10 cellular contexts compared by ENCODE assay signal in genomic region chr1:219927298-219927955, GRCh38. TPM values are rescaled to one million over a fixed set of nuclear protein-coding genes. Genes with fewer than 3 reads are reported as not detected.
DNase-seq lines count a peak whose midpoint lies in the region; ATAC-seq, FAIRE-seq and TF ChIP-seq lines count a peak whose summit lies in the region.
"Had no signal": no experiment of that assay in that cellular context is flagged by ENCODE, and none has a peak within 500 bp of the region (broad histone marks: within the 10 kb centered on the region; RNA-seq: fewer than 3 reads in every experiment).

No MANE protein-coding gene starts in this region.

- H3K27me3 Mint-ChIP-seq in activated CD4-positive, alpha-beta T cell treated with anti-CD3 and anti-CD28 coated beads, Interleukin-2, amount 10 ng/mL, durations not matched to agents 24 days and 14 days: peaks cover 51% of the 10 kb centered on the region
- H3K27me3 Mint-ChIP-seq in activated CD8-positive, alpha-beta T cell treated with anti-CD3 and anti-CD28 coated beads, Interleukin-2, amount 10 ng/mL, durations not matched to agents 7 days and 5 days (ENCODE audit: low read depth): peaks cover 42% of the 10 kb centered on the region

- H3K9ac ChIP-seq in keratinocyte (ENCODE audit: control insufficient read depth, extremely low read depth, insufficient read depth, low read length) (no peak overlapping the region), stomach smooth muscle (ENCODE audit: low read length in 2 of 2) (no peak overlapping the region)
- H3K9ac ChIP-seq: BLaER1 had no signal

- no peak overlapping the region for H3K27ac Mint-ChIP-seq in activated CD4-positive, alpha-beta T cell treated with anti-CD3 and anti-CD28 coated beads, Interleukin-2, amount 10 ng/mL, durations not matched to agents 24 days and 14 days
- H3K27ac Mint-ChIP-seq in activated CD8-positive, alpha-beta T cell treated with anti-CD3 and anti-CD28 coated beads, Interleukin-2, amount 10 ng/mL, durations not matched to agents 7 days and 5 days: no peak overlapping the region

- DNase-seq in activated CD4-positive, alpha-beta T cell treated with anti-CD3 and anti-CD28 coated beads, Interleukin-2, amount 10 ng/mL, durations not matched to agents 24 days and 14 days: no peak
- DNase-seq in activated CD4-positive, alpha-beta T cell treated with anti-CD3 and anti-CD28 coated beads for 4 hours: no peak
- DNase-seq in activated CD8-positive, alpha-beta T cell treated with anti-CD3 and anti-CD28 coated beads, Interleukin-2, amount 10 ng/mL, durations not matched to agents 7 days and 5 days: no peak
- DNase-seq in keratinocyte (ENCODE audit: low read depth, low spot score) (no peak), COLO668 (lab: John Stamatoyannopoulos, UW; ENCODE audit: unreplicated experiment) (no peak), DMS114 treated with DMSO at 0.1 percent for 48 hours (lab: John Stamatoyannopoulos, UW; ENCODE audit: unreplicated experiment) (no peak)
- DNase-seq: GOT3 had no signal

- H3K4me1 Mint-ChIP-seq in activated CD4-positive, alpha-beta T cell treated with anti-CD3 and anti-CD28 coated beads, Interleukin-2, amount 10 ng/mL, durations not matched to agents 24 days and 14 days: peaks cover 5% of the 10 kb centered on the region
- H3K4me1 Mint-ChIP-seq in activated CD8-positive, alpha-beta T cell treated with anti-CD3 and anti-CD28 coated beads, Interleukin-2, amount 10 ng/mL, durations not matched to agents 7 days and 5 days (ENCODE audit: low read depth): peaks cover 10% of the 10 kb centered on the region

- dilution Hi-C loops in keratinocyte (cut with MboI; ENCODE audit: extremely low pct_ligation_motif_present, low sequenced_read_pairs): no loop called here

- H3K36me3 ChIP-seq in keratinocyte (ENCODE audit: control insufficient read depth in 2 of 2, extremely low read depth in 1 of 2, insufficient read depth in 2 of 2, low read length in 2 of 2): no peaks in the 10 kb centered on the region
- no peaks in the 10 kb centered on the region for H3K36me3 ChIP-seq in stomach smooth muscle (ENCODE audit: control insufficient read depth in 2 of 2, insufficient read depth in 2 of 2, low read length in 2 of 2)
- H3K36me3 ChIP-seq: BLaER1 had no signal

- H3K27ac ChIP-seq in keratinocyte (ENCODE audit: control insufficient read depth, insufficient read depth, low read length) (no peak overlapping the region), stomach smooth muscle (ENCODE audit: low read length) (no peak overlapping the region)
- H3K27ac ChIP-seq: BLaER1 had no signal

- H3K4me1 ChIP-seq in keratinocyte (ENCODE audit: control insufficient read depth, extremely low read depth, insufficient read depth, low read length) (peaks cover 3% of the 10 kb centered on the region), stomach smooth muscle (ENCODE audit: control insufficient read depth, insufficient read depth, low read length) (peaks cover 7% of the 10 kb centered on the region)
- H3K4me1 ChIP-seq: BLaER1 had no signal

- no peak for FAIRE-seq in keratinocyte (lab: Jason Lieb, UNC)

- H3K36me3 Mint-ChIP-seq in activated CD4-positive, alpha-beta T cell treated with anti-CD3 and anti-CD28 coated beads, Interleukin-2, amount 10 ng/mL, durations not matched to agents 24 days and 14 days (ENCODE audit: low read depth): no peaks in the 10 kb centered on the region
- H3K36me3 Mint-ChIP-seq in activated CD8-positive, alpha-beta T cell treated with anti-CD3 and anti-CD28 coated beads, Interleukin-2, amount 10 ng/mL, durations not matched to agents 7 days and 5 days (ENCODE audit: low read depth): no peaks in the 10 kb centered on the region

- H3K4me3 ChIP-seq in keratinocyte (ENCODE audit: control insufficient read depth in 2 of 3, extremely low read depth in 1 of 3, insufficient read depth in 2 of 3, low read depth in 1 of 3, low read length in 3 of 3) (peak overlapping the region in 1 of 3 experiments; percentile 48), stomach smooth muscle (ENCODE audit: low read length in 2 of 2) (peak overlapping the region; percentile 51 to 69)
- H3K4me3 ChIP-seq: BLaER1 had no signal

- CTCF ChIA-PET in activated CD8-positive, alpha-beta T cell treated with anti-CD3 and anti-CD28 coated beads, Interleukin-2, amount 10 ng/mL, durations not matched to agents 7 days and 5 days (lab: Charles Lee): interaction anchor here (0.6 kb wide), 1 partner anchor 811 kb away, joined by 3 read pairs; no protein-coding TSS in a partner anchor

- H4K20me1 ChIP-seq in keratinocyte (ENCODE audit: control insufficient read depth, extremely low read depth, insufficient read depth, low read length): no peaks in the 10 kb centered on the region
- H4K20me1 ChIP-seq: BLaER1 had no signal

- POLR2A ChIA-PET in activated CD8-positive, alpha-beta T cell treated with anti-CD3 and anti-CD28 coated beads, Interleukin-2, amount 10 ng/mL, durations not matched to agents 7 days and 5 days (lab: Charles Lee): no interaction called here

- H2AFZ ChIP-seq in keratinocyte (ENCODE audit: control insufficient read depth, low read length): no peak overlapping the region

- H3K27me3 ChIP-seq in keratinocyte (ENCODE audit: control insufficient read depth, extremely low read depth, insufficient read depth, low read length) (peaks cover 29% of the 10 kb centered on the region), stomach smooth muscle (ENCODE audit: control insufficient read depth in 1 of 2, insufficient read depth in 2 of 2, low read length in 2 of 2) (peaks cover 20 to 25% of the 10 kb centered on the region in 2 donors)
- H3K27me3 ChIP-seq: BLaER1 had no signal

- peak overlapping the region; percentile 62 for H3K4me3 Mint-ChIP-seq in activated CD4-positive, alpha-beta T cell treated with anti-CD3 and anti-CD28 coated beads, Interleukin-2, amount 10 ng/mL, durations not matched to agents 24 days and 14 days
- peak overlapping the region; percentile 45 for H3K4me3 Mint-ChIP-seq in activated CD8-positive, alpha-beta T cell treated with anti-CD3 and anti-CD28 coated beads, Interleukin-2, amount 10 ng/mL, durations not matched to agents 7 days and 5 days

- H3K9me3 ChIP-seq in keratinocyte (ENCODE audit: control insufficient read depth, low read depth, low read length): no peaks in the 10 kb centered on the region
- H3K9me3 ChIP-seq in stomach smooth muscle (ENCODE audit: control insufficient read depth in 2 of 2, low read length in 2 of 2): no peaks in the 10 kb centered on the region

- H3K9me1 ChIP-seq in keratinocyte (ENCODE audit: control insufficient read depth, extremely low read depth, insufficient read depth, low read length): no peaks in the 10 kb centered on the region

- ATAC-seq in activated CD8-positive, alpha-beta T cell treated with anti-CD3 and anti-CD28 coated beads, Interleukin-2, amount 10 ng/mL, durations not matched to agents 7 days and 5 days: peak; percentile 28
- ATAC-seq in GM19455 (IDR thresholded peaks at IDR 0.05; ENCODE audit: unreplicated experiment): no peak

- intact Hi-C loops in activated CD4-positive, alpha-beta T cell treated with anti-CD3 and anti-CD28 coated beads, Interleukin-2, amount 10 ng/mL, durations not matched to agents 24 days and 14 days (cut with micrococcal nuclease): no loop called here

- no peak for TF ChIP-seq CTCF in keratinocyte (optimal IDR thresholded peaks at IDR 0.05 in 1 of 3, IDR thresholded peaks at IDR 0.05 in 1 of 3, conservative IDR thresholded peaks at IDR 0.05 in 1 of 3; ENCODE audit: extremely low read depth in 1 of 3, insufficient read depth in 2 of 3, low read length in 3 of 3)

- H3K4me2 ChIP-seq in keratinocyte (ENCODE audit: control insufficient read depth, extremely low read depth, insufficient read depth, low read depth, low read length): peak overlapping the region; percentile 67
- H3K4me2 ChIP-seq: BLaER1 had no signal

- H3K9me3 Mint-ChIP-seq in activated CD4-positive, alpha-beta T cell treated with anti-CD3 and anti-CD28 coated beads, Interleukin-2, amount 10 ng/mL, durations not matched to agents 24 days and 14 days: no peaks in the 10 kb centered on the region
- no peaks in the 10 kb centered on the region for H3K9me3 Mint-ChIP-seq in activated CD8-positive, alpha-beta T cell treated with anti-CD3 and anti-CD28 coated beads, Interleukin-2, amount 10 ng/mL, durations not matched to agents 7 days and 5 days (ENCODE audit: insufficient read depth)

- no peaks in the 10 kb centered on the region for H3K79me2 ChIP-seq in keratinocyte (ENCODE audit: control insufficient read depth, insufficient read depth, low read length)

RNA-seq across cellular contexts. Expression of gene SLC30A10, which starts 0.9 kb away (rescaled TPM):
- not detected in 2 replicates for total RNA-seq in activated CD4-positive, alpha-beta T cell treated with anti-CD3 and anti-CD28 coated beads, Interleukin-2, amount 10 ng/mL, durations not matched to agents 24 days and 14 days
- total RNA-seq in activated CD8-positive, alpha-beta T cell treated with anti-CD3 and anti-CD28 coated beads, Interleukin-2, amount 10 ng/mL, durations not matched to agents 7 days and 5 days: not detected
- 0.02 to 0.08 TPM (median 0.03 TPM) in 3 replicates for polyA plus RNA-seq in keratinocyte
- polyA plus RNA-seq in keratinocyte (2011; ENCODE audit: low read depth): not detected
- polyA plus RNA-seq in keratinocyte (2011; cell fraction: cytosol; rRNA removed): 0.04 TPM in 1 of 2 replicates, not detected in the other
- 0.09 TPM in 1 of 2 replicates, not detected in the other for polyA plus RNA-seq in keratinocyte (2011; cell fraction: nucleus; rRNA removed)
- polyA plus RNA-seq in keratinocyte (2012; ENCODE audit: low replicate concordance): not detected in 2 replicates
- polyA minus RNA-seq in keratinocyte: not detected in 3 replicates
- polyA minus RNA-seq in keratinocyte (2011; cell fraction: cytosol; rRNA and poly(A)+ RNA removed): not detected
- polyA minus RNA-seq in keratinocyte (2011; cell fraction: nucleus; rRNA and poly(A)+ RNA removed): not detected in 2 replicates
